ENCODE assay signal across 8 cellular contexts in the genomic region with DNA sequence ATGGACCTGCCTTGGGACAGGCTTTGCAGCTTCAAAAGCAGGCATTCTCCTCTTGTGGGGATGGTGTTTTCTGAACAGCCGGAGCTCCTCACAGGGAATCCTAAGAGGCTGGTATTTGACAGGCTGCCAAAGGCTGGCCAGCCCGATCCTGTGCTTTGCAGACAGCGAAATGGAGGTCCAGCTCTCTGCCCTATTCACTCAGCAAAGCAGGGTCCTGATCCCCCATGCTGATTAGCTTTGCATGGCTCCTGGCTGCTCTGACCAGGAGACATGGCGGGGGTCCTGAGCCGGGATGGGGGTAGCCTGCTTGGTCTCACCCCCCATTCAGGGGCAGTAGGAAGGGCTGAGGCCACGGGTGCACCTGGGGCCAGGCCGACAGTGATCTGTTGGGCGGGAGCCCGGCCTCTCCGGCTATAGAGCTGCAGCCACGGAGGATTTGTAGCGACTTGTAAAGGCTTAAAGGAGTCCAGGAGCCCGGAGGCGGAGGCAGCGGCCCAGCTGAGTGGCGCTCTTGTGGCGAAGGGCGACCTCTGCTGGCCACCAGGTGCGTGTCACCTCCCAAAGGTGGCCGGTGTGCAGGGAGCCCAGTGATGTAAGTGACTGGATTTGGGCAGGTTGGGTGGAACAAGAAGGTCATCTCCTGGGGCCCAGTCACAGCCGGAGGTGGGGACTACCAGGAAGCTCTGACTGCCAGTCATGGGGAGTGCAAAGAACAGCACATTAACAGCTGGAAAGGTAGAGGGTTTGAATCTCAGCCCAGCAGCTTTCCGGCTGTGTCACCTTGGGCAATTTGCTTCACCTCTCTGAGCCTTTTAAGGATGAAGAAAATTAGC.
DNase-seq lines count a peak whose midpoint lies in the region; ATAC-seq and TF ChIP-seq lines count a peak whose summit lies in the region.

No MANE protein-coding gene starts in this region.

- H3K4me3 ChIP-seq in testis, result no peak overlapping the region

- 22 to 45% methylated on average over 14 to 22 of the region's 22 CpGs for WGBS in testis, 2 donors

- peak; percentile 98 for TF ChIP-seq CTCF in osteocyte (IDR thresholded peaks at IDR 0.05)
- peak; percentile 90 to 95 (median 94) for TF ChIP-seq CTCF in testis (IDR thresholded peaks at IDR 0.05)

- H3K4me1 ChIP-seq in testis, result peaks cover 9% of the 10 kb centered on the region

- H3K36me3 ChIP-seq in testis (ENCODE audit: low read depth, missing control alignments), result no peaks in the 10 kb centered on the region

- no peaks in the 10 kb centered on the region for H3K9me3 ChIP-seq in testis

- TF ChIP-seq POLR2A in testis (IDR thresholded peaks at IDR 0.05), result no peak

- H3K27ac Mint-ChIP-seq in osteocyte (ENCODE audit: unreplicated experiment), result peak overlapping the region; percentile 44

- H3K4me1 Mint-ChIP-seq in osteocyte (ENCODE audit: unreplicated experiment), result peaks cover 51% of the 10 kb centered on the region

- H3K36me3 Mint-ChIP-seq in osteocyte (ENCODE audit: unreplicated experiment), result peaks cover 4% of the 10 kb centered on the region

- H3K27me3 Mint-ChIP-seq in osteocyte (ENCODE audit: unreplicated experiment), result no peaks in the 10 kb centered on the region

- no peaks in the 10 kb centered on the region for H3K27me3 ChIP-seq in testis

- in situ Hi-C loops in SK-MEL-5 (cut with HindIII; ENCODE audit: low pct_unique_long_range_greater_than_20kb, low sequenced_read_pairs), result no loop called here

- DNase-seq in DMS153 treated with DMSO at 0.1 percent for 48 hours (lab: John Stamatoyannopoulos, UW; ENCODE audit: unreplicated experiment) (peak; percentile 57), LHCN-M2 (ENCODE audit: low read depth) (peak; percentile 71), SK-MEL-5 (ENCODE audit: low read depth, low spot score) (peak; percentile 67), globus pallidus (ENCODE audit: low spot score) (peak; percentile 84), osteocyte (ENCODE audit: extremely low spot score, unreplicated experiment) (peak; percentile 91), testis (peak; percentile 91)
- peak; percentile 25 to 67 (median 58) for DNase-seq in activated naive CD4-positive, alpha-beta T cell (lab: John Stamatoyannopoulos, UW)

- no peak overlapping the region for H3K4me3 Mint-ChIP-seq in osteocyte (ENCODE audit: unreplicated experiment)

- ATAC-seq in GM21619 (IDR thresholded peaks at IDR 0.05; ENCODE audit: unreplicated experiment), result peak; percentile 73

- H3K9me3 Mint-ChIP-seq in osteocyte (ENCODE audit: unreplicated experiment), result no peaks in the 10 kb centered on the region

- intact Hi-C loops in testis (cut with DNase I; ENCODE audit: low total_unique reads), result loop anchor here (10.0 kb wide), 3 partner anchors 121 to 1151 kb away; no protein-coding TSS in a partner anchor

- H3K27ac ChIP-seq in testis, result no peak overlapping the region
